ENCODE assay signal across 16 cellular contexts in the genomic region with DNA sequence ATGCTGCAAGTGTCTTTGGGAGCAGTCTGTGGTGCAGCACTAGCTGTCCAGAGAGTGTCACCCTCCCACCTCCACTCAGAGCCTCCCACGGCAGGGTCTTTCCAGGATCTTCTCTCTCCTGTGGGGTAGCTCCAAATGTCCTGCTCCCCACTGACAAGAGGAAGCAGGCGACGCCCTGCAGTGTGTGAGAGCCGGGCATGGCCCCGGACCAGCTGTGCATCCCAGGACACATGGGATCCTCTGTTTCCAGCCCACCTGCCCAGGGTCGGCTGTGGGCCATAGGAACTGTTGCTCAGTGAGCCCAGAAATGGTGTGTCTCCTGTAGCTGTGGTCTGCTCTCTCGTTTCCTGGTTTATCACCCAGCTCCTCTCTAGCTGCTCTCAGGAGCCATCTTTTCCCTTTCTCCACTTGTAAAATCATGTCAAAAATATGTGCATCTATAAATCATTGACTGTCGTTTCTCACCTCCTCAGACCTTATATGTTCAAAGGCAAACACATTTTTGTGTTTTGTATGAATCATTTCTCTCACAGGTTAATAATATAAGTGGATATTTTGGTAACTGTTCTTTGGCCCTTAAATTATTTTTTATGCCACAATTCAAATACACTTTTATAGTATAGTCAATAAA.
"Had no signal": no experiment of that assay in that cellular context is flagged by ENCODE, and none has a peak within 500 bp of the region (broad histone marks: within the 10 kb centered on the region; RNA-seq: fewer than 3 reads in every experiment).

No MANE protein-coding gene starts in this region.

- DNase-seq: activated CD4-positive, alpha-beta T cell treated with anti-CD3 and anti-CD28 coated beads for 1 hour; activated CD4-positive, alpha-beta T cell treated with anti-CD3 and anti-CD28 coated beads, Interleukin-2, amount 50 U/mL, for 48 hours; activated T-cell treated with anti-CD3 and anti-CD28 coated beads for 4 hours; dermis blood vessel endothelial cell; effector memory CD4-positive, alpha-beta T cell; foreskin melanocyte; naive thymus-derived CD8-positive, alpha-beta T cell; stimulated activated CD4-positive, alpha-beta T cell treated with anti-CD3 and anti-CD28 coated beads, Interleukin-12 subunit alpha, Interleukin-12 subunit beta, amount 100 ng/mL, for 4 hours; stimulated activated CD4-positive, alpha-beta T cell treated with anti-CD3 and anti-CD28 coated beads, Interleukin-2, amount 100 ng/mL, for 24 hours; SW 1271; upper lobe of left lung; WERI-Rb-1 had no signal

- H3K79me2 ChIP-seq: parathyroid adenoma had no signal

- H3K4me1 ChIP-seq: parathyroid adenoma, upper lobe of left lung had no signal

- H3K9ac ChIP-seq: parathyroid adenoma had no signal

- H3K27ac ChIP-seq: cardiac muscle cell, parathyroid adenoma, suprapubic skin, upper lobe of left lung, WERI-Rb-1 had no signal

- H3K4me3 ChIP-seq: cardiac muscle cell, suprapubic skin, upper lobe of left lung had no signal

- H3K27me3 ChIP-seq: cardiac muscle cell, suprapubic skin, upper lobe of left lung had no signal

- H3K36me3 ChIP-seq: cardiac muscle cell, suprapubic skin, upper lobe of left lung, WERI-Rb-1 had no signal

- FAIRE-seq: endothelial cell of umbilical vein had no signal
